1 cellular context compared by ENCODE assay signal in the genomic region with DNA sequence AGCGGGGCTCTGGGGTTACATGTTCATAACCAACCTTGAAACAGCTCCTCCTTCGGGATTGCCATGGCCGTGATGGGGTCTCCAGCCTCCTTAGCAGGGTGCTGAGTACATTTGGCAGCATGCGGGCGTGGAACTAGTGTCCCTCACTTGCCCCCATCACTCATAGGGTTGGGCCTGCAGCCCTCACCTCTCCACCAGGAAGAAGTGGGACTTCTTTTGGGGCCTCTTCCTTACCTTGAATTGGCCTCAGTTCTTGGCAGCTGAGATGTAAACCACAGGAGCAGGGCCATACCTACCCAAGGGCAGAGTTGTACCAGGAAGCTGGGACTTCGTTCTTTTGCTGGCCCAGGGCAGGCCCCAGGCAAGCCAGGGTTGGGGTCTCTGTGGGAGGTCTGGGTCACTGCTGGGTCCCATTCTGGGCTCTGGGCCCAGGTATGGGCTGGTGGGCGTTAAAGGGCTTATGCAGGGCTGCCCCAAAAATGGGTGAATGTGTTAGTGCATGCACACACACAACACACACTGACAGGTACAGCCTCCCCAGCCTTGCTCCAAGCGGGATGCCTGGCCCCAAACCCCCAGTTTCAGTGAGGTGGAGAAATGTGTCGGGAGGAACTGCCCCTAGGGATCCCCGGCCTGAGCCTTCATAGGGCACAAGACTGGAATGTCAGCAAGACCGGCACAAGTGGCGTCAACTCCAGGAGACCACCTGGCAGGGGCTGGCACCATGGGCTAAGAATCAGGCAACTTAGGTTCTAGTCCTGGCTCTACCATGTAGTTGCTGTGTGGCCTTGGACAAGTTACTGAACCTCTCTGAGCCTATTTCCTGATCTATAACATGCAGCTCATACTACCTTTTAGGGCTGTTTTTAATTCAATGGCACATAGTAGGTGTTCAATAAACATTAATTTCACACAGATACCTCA.
TF ChIP-seq lines count a peak whose summit lies in the region.

No MANE protein-coding gene starts in this region.

TF ChIP-seq in HEK293, 187 proteins besides CTCF, POLR2A, EP300 and RAD21:
- TF ChIP-seq ZBTB8A (tag by site-specific recombination; IDR thresholded peaks at IDR 0.05) (peak; percentile 70), ZNF426 (tag by site-specific recombination; IDR thresholded peaks at IDR 0.05) (no peak), ZFP69B (tag by site-specific recombination; IDR thresholded peaks at IDR 0.05) (no peak), ZNF580 (tag by site-specific recombination; IDR thresholded peaks at IDR 0.05) (peak; percentile 40; the same call in 1 of the 2 replicates), ZNF768 (tag by site-specific recombination; IDR thresholded peaks at IDR 0.05) (peak; percentile 95; the same call in 1 of the 2 replicates), ZNF629 (tag by site-specific recombination; IDR thresholded peaks at IDR 0.05) (no peak), KLF9 (tag by site-specific recombination; IDR thresholded peaks at IDR 0.05; ENCODE audit: low read depth) (no peak), ZNF664 (tag by site-specific recombination; IDR thresholded peaks at IDR 0.05) (peak; percentile 78), PRDM1 (tag by site-specific recombination; IDR thresholded peaks at IDR 0.05) (no peak), SALL2 (tag by site-specific recombination; IDR thresholded peaks at IDR 0.05; ENCODE audit: borderline replicate concordance) (no peak), WT1 (tag by site-specific recombination; IDR thresholded peaks at IDR 0.05) (no peak), ZBTB20 (tag by site-specific recombination; IDR thresholded peaks at IDR 0.05) (no peak; the same call in 1 of the 2 replicates), ZBTB1 (tag by site-specific recombination; IDR thresholded peaks at IDR 0.05) (no peak), OSR2 (tag by site-specific recombination; IDR thresholded peaks at IDR 0.05) (no peak)
- TF ChIP-seq, protein P1, sequence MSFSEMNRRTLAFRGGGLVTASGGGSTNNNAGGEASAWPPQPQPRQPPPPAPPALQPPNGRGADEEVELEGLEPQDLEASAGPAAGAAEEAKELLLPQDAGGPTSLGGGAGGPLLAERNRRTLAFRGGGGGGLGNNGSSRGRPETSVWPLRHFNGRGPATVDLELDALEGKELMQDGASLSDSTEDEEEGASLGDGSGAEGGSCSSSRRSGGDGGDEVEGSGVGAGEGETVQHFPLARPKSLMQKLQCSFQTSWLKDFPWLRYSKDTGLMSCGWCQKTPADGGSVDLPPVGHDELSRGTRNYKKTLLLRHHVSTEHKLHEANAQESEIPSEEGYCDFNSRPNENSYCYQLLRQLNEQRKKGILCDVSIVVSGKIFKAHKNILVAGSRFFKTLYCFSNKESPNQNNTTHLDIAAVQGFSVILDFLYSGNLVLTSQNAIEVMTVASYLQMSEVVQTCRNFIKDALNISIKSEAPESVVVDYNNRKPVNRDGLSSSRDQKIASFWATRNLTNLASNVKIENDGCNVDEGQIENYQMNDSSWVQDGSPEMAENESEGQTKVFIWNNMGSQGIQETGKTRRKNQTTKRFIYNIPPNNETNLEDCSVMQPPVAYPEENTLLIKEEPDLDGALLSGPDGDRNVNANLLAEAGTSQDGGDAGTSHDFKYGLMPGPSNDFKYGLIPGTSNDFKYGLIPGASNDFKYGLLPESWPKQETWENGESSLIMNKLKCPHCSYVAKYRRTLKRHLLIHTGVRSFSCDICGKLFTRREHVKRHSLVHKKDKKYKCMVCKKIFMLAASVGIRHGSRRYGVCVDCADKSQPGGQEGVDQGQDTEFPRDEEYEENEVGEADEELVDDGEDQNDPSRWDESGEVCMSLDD (tag by site-specific recombination; IDR thresholded peaks at IDR 0.05) = no peak
- TF ChIP-seq, protein P2, sequence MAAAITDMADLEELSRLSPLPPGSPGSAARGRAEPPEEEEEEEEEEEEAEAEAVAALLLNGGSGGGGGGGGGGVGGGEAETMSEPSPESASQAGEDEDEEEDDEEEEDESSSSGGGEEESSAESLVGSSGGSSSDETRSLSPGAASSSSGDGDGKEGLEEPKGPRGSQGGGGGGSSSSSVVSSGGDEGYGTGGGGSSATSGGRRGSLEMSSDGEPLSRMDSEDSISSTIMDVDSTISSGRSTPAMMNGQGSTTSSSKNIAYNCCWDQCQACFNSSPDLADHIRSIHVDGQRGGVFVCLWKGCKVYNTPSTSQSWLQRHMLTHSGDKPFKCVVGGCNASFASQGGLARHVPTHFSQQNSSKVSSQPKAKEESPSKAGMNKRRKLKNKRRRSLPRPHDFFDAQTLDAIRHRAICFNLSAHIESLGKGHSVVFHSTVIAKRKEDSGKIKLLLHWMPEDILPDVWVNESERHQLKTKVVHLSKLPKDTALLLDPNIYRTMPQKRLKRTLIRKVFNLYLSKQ (tag by site-specific recombination; IDR thresholded peaks at IDR 0.05; ENCODE audit: borderline replicate concordance) = no peak
- TF ChIP-seq, protein P3, sequence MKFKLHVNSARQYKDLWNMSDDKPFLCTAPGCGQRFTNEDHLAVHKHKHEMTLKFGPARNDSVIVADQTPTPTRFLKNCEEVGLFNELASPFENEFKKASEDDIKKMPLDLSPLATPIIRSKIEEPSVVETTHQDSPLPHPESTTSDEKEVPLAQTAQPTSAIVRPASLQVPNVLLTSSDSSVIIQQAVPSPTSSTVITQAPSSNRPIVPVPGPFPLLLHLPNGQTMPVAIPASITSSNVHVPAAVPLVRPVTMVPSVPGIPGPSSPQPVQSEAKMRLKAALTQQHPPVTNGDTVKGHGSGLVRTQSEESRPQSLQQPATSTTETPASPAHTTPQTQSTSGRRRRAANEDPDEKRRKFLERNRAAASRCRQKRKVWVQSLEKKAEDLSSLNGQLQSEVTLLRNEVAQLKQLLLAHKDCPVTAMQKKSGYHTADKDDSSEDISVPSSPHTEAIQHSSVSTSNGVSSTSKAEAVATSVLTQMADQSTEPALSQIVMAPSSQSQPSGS (tag by site-specific recombination; IDR thresholded peaks at IDR 0.05; ENCODE audit: low read depth) = no peak
- TF ChIP-seq, protein P4, sequence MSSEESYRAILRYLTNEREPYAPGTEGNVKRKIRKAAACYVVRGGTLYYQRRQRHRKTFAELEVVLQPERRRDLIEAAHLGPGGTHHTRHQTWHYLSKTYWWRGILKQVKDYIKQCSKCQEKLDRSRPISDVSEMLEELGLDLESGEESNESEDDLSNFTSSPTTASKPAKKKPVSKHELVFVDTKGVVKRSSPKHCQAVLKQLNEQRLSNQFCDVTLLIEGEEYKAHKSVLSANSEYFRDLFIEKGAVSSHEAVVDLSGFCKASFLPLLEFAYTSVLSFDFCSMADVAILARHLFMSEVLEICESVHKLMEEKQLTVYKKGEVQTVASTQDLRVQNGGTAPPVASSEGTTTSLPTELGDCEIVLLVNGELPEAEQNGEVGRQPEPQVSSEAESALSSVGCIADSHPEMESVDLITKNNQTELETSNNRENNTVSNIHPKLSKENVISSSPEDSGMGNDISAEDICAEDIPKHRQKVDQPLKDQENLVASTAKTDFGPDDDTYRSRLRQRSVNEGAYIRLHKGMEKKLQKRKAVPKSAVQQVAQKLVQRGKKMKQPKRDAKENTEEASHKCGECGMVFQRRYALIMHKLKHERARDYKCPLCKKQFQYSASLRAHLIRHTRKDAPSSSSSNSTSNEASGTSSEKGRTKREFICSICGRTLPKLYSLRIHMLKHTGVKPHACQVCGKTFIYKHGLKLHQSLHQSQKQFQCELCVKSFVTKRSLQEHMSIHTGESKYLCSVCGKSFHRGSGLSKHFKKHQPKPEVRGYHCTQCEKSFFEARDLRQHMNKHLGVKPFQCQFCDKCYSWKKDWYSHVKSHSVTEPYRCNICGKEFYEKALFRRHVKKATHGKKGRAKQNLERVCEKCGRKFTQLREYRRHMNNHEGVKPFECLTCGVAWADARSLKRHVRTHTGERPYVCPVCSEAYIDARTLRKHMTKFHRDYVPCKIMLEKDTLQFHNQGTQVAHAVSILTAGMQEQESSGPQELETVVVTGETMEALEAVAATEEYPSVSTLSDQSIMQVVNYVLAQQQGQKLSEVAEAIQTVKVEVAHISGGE (tag by site-specific recombination; conservative IDR thresholded peaks at IDR 0.05; ENCODE audit: low read depth) = no peak
- TF ChIP-seq, protein P5, sequence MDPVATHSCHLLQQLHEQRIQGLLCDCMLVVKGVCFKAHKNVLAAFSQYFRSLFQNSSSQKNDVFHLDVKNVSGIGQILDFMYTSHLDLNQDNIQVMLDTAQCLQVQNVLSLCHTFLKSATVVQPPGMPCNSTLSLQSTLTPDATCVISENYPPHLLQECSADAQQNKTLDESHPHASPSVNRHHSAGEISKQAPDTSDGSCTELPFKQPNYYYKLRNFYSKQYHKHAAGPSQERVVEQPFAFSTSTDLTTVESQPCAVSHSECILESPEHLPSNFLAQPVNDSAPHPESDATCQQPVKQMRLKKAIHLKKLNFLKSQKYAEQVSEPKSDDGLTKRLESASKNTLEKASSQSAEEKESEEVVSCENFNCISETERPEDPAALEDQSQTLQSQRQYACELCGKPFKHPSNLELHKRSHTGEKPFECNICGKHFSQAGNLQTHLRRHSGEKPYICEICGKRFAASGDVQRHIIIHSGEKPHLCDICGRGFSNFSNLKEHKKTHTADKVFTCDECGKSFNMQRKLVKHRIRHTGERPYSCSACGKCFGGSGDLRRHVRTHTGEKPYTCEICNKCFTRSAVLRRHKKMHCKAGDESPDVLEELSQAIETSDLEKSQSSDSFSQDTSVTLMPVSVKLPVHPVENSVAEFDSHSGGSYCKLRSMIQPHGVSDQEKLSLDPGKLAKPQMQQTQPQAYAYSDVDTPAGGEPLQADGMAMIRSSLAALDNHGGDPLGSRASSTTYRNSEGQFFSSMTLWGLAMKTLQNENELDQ (tag by site-specific recombination; IDR thresholded peaks at IDR 0.05; ENCODE audit: low read depth) = no peak
- TF ChIP-seq, protein P6, sequence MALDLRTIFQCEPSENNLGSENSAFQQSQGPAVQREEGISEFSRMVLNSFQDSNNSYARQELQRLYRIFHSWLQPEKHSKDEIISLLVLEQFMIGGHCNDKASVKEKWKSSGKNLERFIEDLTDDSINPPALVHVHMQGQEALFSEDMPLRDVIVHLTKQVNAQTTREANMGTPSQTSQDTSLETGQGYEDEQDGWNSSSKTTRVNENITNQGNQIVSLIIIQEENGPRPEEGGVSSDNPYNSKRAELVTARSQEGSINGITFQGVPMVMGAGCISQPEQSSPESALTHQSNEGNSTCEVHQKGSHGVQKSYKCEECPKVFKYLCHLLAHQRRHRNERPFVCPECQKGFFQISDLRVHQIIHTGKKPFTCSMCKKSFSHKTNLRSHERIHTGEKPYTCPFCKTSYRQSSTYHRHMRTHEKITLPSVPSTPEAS (tag by site-specific recombination; IDR thresholded peaks at IDR 0.05) = no peak
